Comparison of ENCODE assay signal across 11 cellular contexts in genomic region chr11:122099345-122100045, GRCh38. TPM values are rescaled to one million over a fixed set of nuclear protein-coding genes. Genes with fewer than 3 reads are reported as not detected.
DNase-seq lines count a peak whose midpoint lies in the region; ATAC-seq and TF ChIP-seq lines count a peak whose summit lies in the region.
"Had no signal": no experiment of that assay in that cellular context is flagged by ENCODE, and none has a peak within 500 bp of the region (broad histone marks: within the 10 kb centered on the region; RNA-seq: fewer than 3 reads in every experiment).

No MANE protein-coding gene starts in this region.

- 56% methylated on average over 9 to 13 of the region's 13 CpGs for WGBS in endodermal cell (ENCODE audit: insufficient coverage in 1 of 2, insufficient read length in 1 of 2), 2 experiments
- WGBS in mesenchymal stem cell, result 51% methylated on average over 13 of the region's 13 CpGs
- WGBS in tibial nerve, 2 donors, result 20 to 21% methylated on average over 13 of the region's 13 CpGs

- peak overlapping the region; percentile 84 for H3K4me2 ChIP-seq in mesenchymal stem cell (ENCODE audit: low read length, poor library complexity, severe bottlenecking)

- H3K4me3 ChIP-seq in endodermal cell (ENCODE audit: low read length) (peak overlapping the region; percentile 57), mesenchymal stem cell (ENCODE audit: insufficient read depth in 1 of 2, low read depth in 1 of 2, low read length in 2 of 2) (peak overlapping the region in 1 of 2 experiments; percentile 97), tibial nerve (peak overlapping the region; percentile 44 to 62 (median 50))

- H3K36me3 ChIP-seq in endodermal cell (ENCODE audit: control insufficient read depth, insufficient read depth, low read length) (no peaks in the 10 kb centered on the region), mesenchymal stem cell (ENCODE audit: control insufficient read depth in 1 of 2, insufficient read depth in 2 of 2, low read depth in 1 of 2, low read length in 2 of 2) (peaks cover 0 to 60% of the 10 kb centered on the region in 2 experiments), tibial nerve (no peaks in the 10 kb centered on the region)

- H2BK12ac ChIP-seq in mesenchymal stem cell (ENCODE audit: low read length in 2 of 2), result no peak overlapping the region

- H3K27ac Mint-ChIP-seq in endodermal cell, result no peak overlapping the region
- H3K27ac Mint-ChIP-seq in T-helper 2 cell treated with Interferon-gamma antibody and Interleukin-4, amounts not matched to agents 5 μg/mL and 100 μg/mL, for 36 hours, result no peak overlapping the region
- H3K27ac Mint-ChIP-seq in activated CD4-positive, alpha-beta memory T cell treated with anti-CD3 and anti-CD28 coated beads, Interleukin-2, amount 10 ng/mL, durations not matched to agents 7 days and 5 days, result no peak overlapping the region
- H3K27ac Mint-ChIP-seq: activated CD4-positive, alpha-beta T cell treated with anti-CD3 and anti-CD28 coated beads, Interleukin-2, amount 10 ng/mL, durations not matched to agents 7 days and 5 days; effector memory CD8-positive, alpha-beta T cell had no signal

- H3K4ac ChIP-seq in mesenchymal stem cell (ENCODE audit: low read depth in 1 of 2, low read length in 2 of 2), result no peak overlapping the region

- ATAC-seq in left lobe of liver (no peak), HG02610 (IDR thresholded peaks at IDR 0.05; ENCODE audit: unreplicated experiment) (no peak)
- ATAC-seq: effector memory CD8-positive, alpha-beta T cell had no signal

- H3K4me3 Mint-ChIP-seq in endodermal cell, result peak overlapping the region; percentile 47
- no peak overlapping the region for H3K4me3 Mint-ChIP-seq in T-helper 2 cell treated with Interferon-gamma antibody and Interleukin-4, amounts not matched to agents 5 μg/mL and 100 μg/mL, for 36 hours
- H3K4me3 Mint-ChIP-seq in activated CD4-positive, alpha-beta memory T cell treated with anti-CD3 and anti-CD28 coated beads, Interleukin-2, amount 10 ng/mL, durations not matched to agents 7 days and 5 days, result no peak overlapping the region
- H3K4me3 Mint-ChIP-seq: activated CD4-positive, alpha-beta T cell treated with anti-CD3 and anti-CD28 coated beads, Interleukin-2, amount 10 ng/mL, durations not matched to agents 7 days and 5 days; effector memory CD8-positive, alpha-beta T cell had no signal

- H3K14ac ChIP-seq in mesenchymal stem cell (ENCODE audit: low read length in 2 of 2), result no peak overlapping the region

- H3K4me1 Mint-ChIP-seq in endodermal cell, result peaks cover 23% of the 10 kb centered on the region
- H3K4me1 Mint-ChIP-seq in T-helper 2 cell treated with Interferon-gamma antibody and Interleukin-4, amounts not matched to agents 5 μg/mL and 100 μg/mL, for 36 hours (ENCODE audit: low read depth), result peaks cover 8% of the 10 kb centered on the region
- H3K4me1 Mint-ChIP-seq in activated CD4-positive, alpha-beta memory T cell treated with anti-CD3 and anti-CD28 coated beads, Interleukin-2, amount 10 ng/mL, durations not matched to agents 7 days and 5 days, result peaks cover 3% of the 10 kb centered on the region

- no peak overlapping the region for H2BK5ac ChIP-seq in mesenchymal stem cell (ENCODE audit: low read depth, low read length, poor library complexity, severe bottlenecking)

- TF ChIP-seq CTCF in endodermal cell (conservative IDR thresholded peaks at IDR 0.05) (no peak), tibial nerve (IDR thresholded peaks at IDR 0.05) (no peak)

- H4K8ac ChIP-seq in mesenchymal stem cell (ENCODE audit: low read length), result no peak overlapping the region

- H4K91ac ChIP-seq in mesenchymal stem cell (ENCODE audit: low read length), result no peak overlapping the region

- no peak for TF ChIP-seq EP300 in tibial nerve (IDR thresholded peaks at IDR 0.05)

- H3K23ac ChIP-seq in mesenchymal stem cell (ENCODE audit: low read length in 2 of 2), result no peak overlapping the region

- no peak overlapping the region for H3K18ac ChIP-seq in mesenchymal stem cell (ENCODE audit: low read depth in 1 of 2, low read length in 2 of 2)

- H2AK5ac ChIP-seq in mesenchymal stem cell (ENCODE audit: low read length, severe bottlenecking), result no peak overlapping the region

- H3K27me3 ChIP-seq in endodermal cell (ENCODE audit: control insufficient read depth, insufficient read depth, low read length, poor library complexity, severe bottlenecking), result peaks cover 61% of the 10 kb centered on the region
- no peaks in the 10 kb centered on the region for H3K27me3 ChIP-seq in mesenchymal stem cell (ENCODE audit: control insufficient read depth in 1 of 2, insufficient read depth in 1 of 2, low read length in 2 of 2)
- no peaks in the 10 kb centered on the region for H3K27me3 ChIP-seq in tibial nerve

- H3K27me3 Mint-ChIP-seq in endodermal cell (ENCODE audit: insufficient read depth), result peaks cover 31% of the 10 kb centered on the region
- H3K27me3 Mint-ChIP-seq in T-helper 2 cell treated with Interferon-gamma antibody and Interleukin-4, amounts not matched to agents 5 μg/mL and 100 μg/mL, for 36 hours (ENCODE audit: low read depth), result peaks cover 37% of the 10 kb centered on the region
- H3K27me3 Mint-ChIP-seq in activated CD4-positive, alpha-beta memory T cell treated with anti-CD3 and anti-CD28 coated beads, Interleukin-2, amount 10 ng/mL, durations not matched to agents 7 days and 5 days, result peaks cover 22% of the 10 kb centered on the region

- no peak overlapping the region for H2BK15ac ChIP-seq in mesenchymal stem cell (ENCODE audit: low read depth, poor library complexity, severe bottlenecking)

- H3K79me1 ChIP-seq in mesenchymal stem cell (replicated peaks; ENCODE audit: low read length, poor library complexity, severe bottlenecking), result peaks cover 1% of the 10 kb centered on the region

- no peak overlapping the region for H2AFZ ChIP-seq in mesenchymal stem cell (ENCODE audit: low read depth, low read length)

- H3K36me3 Mint-ChIP-seq in endodermal cell (ENCODE audit: low read depth), result no peaks in the 10 kb centered on the region
- H3K36me3 Mint-ChIP-seq in T-helper 2 cell treated with Interferon-gamma antibody and Interleukin-4, amounts not matched to agents 5 μg/mL and 100 μg/mL, for 36 hours (ENCODE audit: low read depth), result no peaks in the 10 kb centered on the region
- no peaks in the 10 kb centered on the region for H3K36me3 Mint-ChIP-seq in activated CD4-positive, alpha-beta memory T cell treated with anti-CD3 and anti-CD28 coated beads, Interleukin-2, amount 10 ng/mL, durations not matched to agents 7 days and 5 days (ENCODE audit: low read depth)

- H3K27ac ChIP-seq in endodermal cell (ENCODE audit: low read depth, low read length) (peak overlapping the region; percentile 72), mesenchymal stem cell (ENCODE audit: low read length, poor library complexity, severe bottlenecking) (peak overlapping the region; percentile 92), tibial nerve (peak overlapping the region; percentile 82 to 97 (median 92))

- H2BK120ac ChIP-seq in mesenchymal stem cell (ENCODE audit: low read depth, low read length), result no peak overlapping the region

- H3K9me3 ChIP-seq in endodermal cell (ENCODE audit: control insufficient read depth, low read length), result no peaks in the 10 kb centered on the region
- H3K9me3 ChIP-seq in mesenchymal stem cell (ENCODE audit: control insufficient read depth, low read length), result no peaks in the 10 kb centered on the region
- no peaks in the 10 kb centered on the region for H3K9me3 ChIP-seq in tibial nerve

- CTCF ChIA-PET in activated CD4-positive, alpha-beta memory T cell treated with anti-CD3 and anti-CD28 coated beads, Interleukin-2, amount 10 ng/mL, durations not matched to agents 7 days and 5 days (lab: Charles Lee), result no interaction called here

- no peaks in the 10 kb centered on the region for H3K9me3 Mint-ChIP-seq in endodermal cell
- no peaks in the 10 kb centered on the region for H3K9me3 Mint-ChIP-seq in T-helper 2 cell treated with Interferon-gamma antibody and Interleukin-4, amounts not matched to agents 5 μg/mL and 100 μg/mL, for 36 hours
- H3K9me3 Mint-ChIP-seq in activated CD4-positive, alpha-beta memory T cell treated with anti-CD3 and anti-CD28 coated beads, Interleukin-2, amount 10 ng/mL, durations not matched to agents 7 days and 5 days, result no peaks in the 10 kb centered on the region
- H3K9me3 Mint-ChIP-seq: activated CD4-positive, alpha-beta T cell treated with anti-CD3 and anti-CD28 coated beads, Interleukin-2, amount 10 ng/mL, durations not matched to agents 7 days and 5 days; effector memory CD8-positive, alpha-beta T cell had no signal

- DNase-seq in NCI-H1930 (lab: John Stamatoyannopoulos, UW) (peak; percentile 47 to 53), endodermal cell (no peak), mesenchymal stem cell (peak; percentile 53), tibial nerve (ENCODE audit: low spot score in 2 of 2) (no peak), left lobe of liver (ENCODE audit: low spot score) (no peak)
- no peak for DNase-seq in T-helper 2 cell treated with Interferon-gamma antibody and Interleukin-4, amounts not matched to agents 5 μg/mL and 100 μg/mL, for 36 hours (ENCODE audit: low spot score)
- no peak for DNase-seq in activated CD4-positive, alpha-beta memory T cell treated with anti-CD3 and anti-CD28 coated beads, Interleukin-2, amount 10 ng/mL, durations not matched to agents 7 days and 5 days
- DNase-seq: activated CD4-positive, alpha-beta T cell treated with anti-CD3 and anti-CD28 coated beads, Interleukin-2, amount 10 ng/mL, durations not matched to agents 7 days and 5 days; effector memory CD8-positive, alpha-beta T cell; stimulated activated CD4-positive, alpha-beta T cell treated with anti-CD3 and anti-CD28 coated beads, Interleukin-1b, Interleukin-23, amount 100 ng/mL, for 48 hours had no signal

- TF ChIP-seq POLR2A in tibial nerve (IDR thresholded peaks at IDR 0.05), result no peak

- H3K4me1 ChIP-seq in endodermal cell (ENCODE audit: control insufficient read depth, insufficient read depth, low read length) (no peaks in the 10 kb centered on the region), mesenchymal stem cell (ENCODE audit: control insufficient read depth, insufficient read depth, low read depth, low read length) (no peaks in the 10 kb centered on the region), tibial nerve (peaks cover 0 to 34% (median 5%) of the 10 kb centered on the region in 4 donors)

- POLR2A ChIA-PET in activated CD4-positive, alpha-beta memory T cell treated with anti-CD3 and anti-CD28 coated beads, Interleukin-2, amount 10 ng/mL, durations not matched to agents 7 days and 5 days (lab: Charles Lee), result no interaction called here

- H3K9ac ChIP-seq in endodermal cell (ENCODE audit: extremely low read depth, low read length, poor library complexity, severe bottlenecking) (no peak overlapping the region), mesenchymal stem cell (ENCODE audit: low read length) (peak overlapping the region; percentile 100)

RNA-seq across cellular contexts. Expression of gene BLID, which starts 16.5 kb away (rescaled TPM):
- total RNA-seq in endodermal cell (not detected), tibial nerve (1 to 10 TPM; 1.7 to 7.0 (median 4.8) TPM), left lobe of liver (0.63 TPM)
- polyA plus RNA-seq in endodermal cell (2013, experiment 1 of 2), result not detected
- not detected for polyA plus RNA-seq in endodermal cell (2013, experiment 2 of 2)
- not detected for polyA plus RNA-seq in mesenchymal stem cell (2013, experiment 1 of 2)
- not detected for polyA plus RNA-seq in mesenchymal stem cell (2013, experiment 2 of 2)
- total RNA-seq in activated CD4-positive, alpha-beta memory T cell treated with anti-CD3 and anti-CD28 coated beads, Interleukin-2, amount 10 ng/mL, durations not matched to agents 7 days and 5 days, result not detected
- total RNA-seq: activated CD4-positive, alpha-beta T cell treated with anti-CD3 and anti-CD28 coated beads, Interleukin-2, amount 10 ng/mL, durations not matched to agents 7 days and 5 days had no signal

Comparison
In these comparisons a context has a peak if more than half of its experiments do, and no peak if none do; other contexts are left out.
1. DNase-seq: peak in NCI-H1930 (2 of 2) and mesenchymal stem cell (single experiment); none in endodermal cell (single experiment), tibial nerve (0 of 2), T-helper 2 cell treated with Interferon-gamma antibody and Interleukin-4, amounts not matched to agents 5 μg/mL and 100 μg/mL, for 36 hours (single experiment), activated CD4-positive, alpha-beta memory T cell treated with anti-CD3 and anti-CD28 coated beads, Interleukin-2, amount 10 ng/mL, durations not matched to agents 7 days and 5 days (single experiment) and left lobe of liver (single experiment).
2. Peak in every context shown above with its lines, with median percentiles within 50 percentile points of each other: H3K27ac ChIP-seq.